In genomic region chr6:108564178-108564577, GRCh38 we compare ENCODE assay signal across 8 cellular contexts. TPM values are rescaled to one million over a fixed set of nuclear protein-coding genes. Genes with fewer than 3 reads are reported as not detected.
DNase-seq lines count a peak whose midpoint lies in the region; ATAC-seq and TF ChIP-seq lines count a peak whose summit lies in the region.

No MANE protein-coding gene starts in this region.

- H3K27me3 ChIP-seq in BLaER1 treated with 17β-estradiol and CSF1 and Interleukin-3, amounts not matched to agents 10 nM and 100 nM: peaks cover 0 to 19% (median 6%) of the 10 kb centered on the region in 11 experiments; a peak in 8 of 22 replicates
- H3K27me3 ChIP-seq in MG63: no peaks in the 10 kb centered on the region
- H3K27me3 ChIP-seq in HAP-1 (ENCODE audit: low read depth): no peaks in the 10 kb centered on the region

- peaks cover 56 to 76% (median 58%) of the 10 kb centered on the region in 10 experiments for H3K4me1 ChIP-seq in BLaER1 treated with 17β-estradiol and CSF1 and Interleukin-3, amounts not matched to agents 10 nM and 100 nM
- peaks cover 9% of the 10 kb centered on the region; the same call in 1 of the 2 replicates for H3K4me1 ChIP-seq in HAP-1

- peaks cover 29 to 40% (median 35%) of the 10 kb centered on the region in 11 experiments for H3K36me3 ChIP-seq in BLaER1 treated with 17β-estradiol and CSF1 and Interleukin-3, amounts not matched to agents 10 nM and 100 nM
- peaks cover 42% of the 10 kb centered on the region for H3K36me3 ChIP-seq in MG63
- H3K36me3 ChIP-seq in HAP-1 (replicated peaks): peaks cover 31% of the 10 kb centered on the region

- H3K4me3 Mint-ChIP-seq in central memory CD8-positive, alpha-beta T cell: peak overlapping the region; percentile 2
- H3K4me3 Mint-ChIP-seq in nephron progenitor cell: peak overlapping the region; percentile 95

- peak overlapping the region in 8 of 10 experiments; percentile 90 to 98 (median 93); a peak in 14 of 20 replicates for H3K4me3 ChIP-seq in BLaER1 treated with 17β-estradiol and CSF1 and Interleukin-3, amounts not matched to agents 10 nM and 100 nM
- peak overlapping the region; percentile 10; the same call in 1 of the 2 replicates for H3K4me3 ChIP-seq in MG63
- no peak overlapping the region for H3K4me3 ChIP-seq in HAP-1

- peaks cover 31% of the 10 kb centered on the region for H3K36me3 Mint-ChIP-seq in central memory CD8-positive, alpha-beta T cell (ENCODE audit: insufficient read depth)
- H3K36me3 Mint-ChIP-seq in nephron progenitor cell (ENCODE audit: low read depth): peaks cover 28% of the 10 kb centered on the region

- no peaks in the 10 kb centered on the region for H3K9me3 Mint-ChIP-seq in central memory CD8-positive, alpha-beta T cell
- H3K9me3 Mint-ChIP-seq in nephron progenitor cell: no peaks in the 10 kb centered on the region

- peaks cover 66% of the 10 kb centered on the region for H3K4me1 Mint-ChIP-seq in central memory CD8-positive, alpha-beta T cell
- peaks cover 47% of the 10 kb centered on the region for H3K4me1 Mint-ChIP-seq in nephron progenitor cell

- TF ChIP-seq CTCF in nephron progenitor cell (IDR thresholded peaks at IDR 0.05): no peak

- DNase-seq in MG63 (peak; percentile 28), nephron progenitor cell (no peak), HAP-1 (ENCODE audit: low spot score in 2 of 2) (no peak), GDM1 (lab: John Stamatoyannopoulos, UW) (no peak)
- DNase-seq in central memory CD8-positive, alpha-beta T cell (ENCODE audit: low spot score in 2 of 2): no peak
- DNase-seq in effector CD8-positive, alpha-beta T cell (lab: John Stamatoyannopoulos, UW): no peak

- no peaks in the 10 kb centered on the region for H3K27me3 Mint-ChIP-seq in central memory CD8-positive, alpha-beta T cell
- H3K27me3 Mint-ChIP-seq in nephron progenitor cell (ENCODE audit: low read depth, poor library complexity): peaks cover 3% of the 10 kb centered on the region

- peak overlapping the region; percentile 72 to 99 (median 91) for H3K4me2 ChIP-seq in BLaER1 treated with 17β-estradiol and CSF1 and Interleukin-3, amounts not matched to agents 10 nM and 100 nM

- in situ Hi-C loops in HAP-1 (cut with MboI; ENCODE audit: low sequenced_read_pairs): no loop called here

- peak overlapping the region; percentile 73 for H3K27ac Mint-ChIP-seq in central memory CD8-positive, alpha-beta T cell (ENCODE audit: low read depth)
- no peak overlapping the region for H3K27ac Mint-ChIP-seq in nephron progenitor cell

- H3K9me3 ChIP-seq in BLaER1 treated with 17β-estradiol and CSF1 and Interleukin-3, amounts not matched to agents 10 nM and 100 nM (replicated peaks in 1 of 11): no peaks in the 10 kb centered on the region
- no peaks in the 10 kb centered on the region for H3K9me3 ChIP-seq in MG63
- H3K9me3 ChIP-seq in HAP-1: no peaks in the 10 kb centered on the region

- no peak for ATAC-seq in central memory CD8-positive, alpha-beta T cell (replicated peaks; ENCODE audit: extremely low read depth, poor library complexity, severe bottlenecking)
- no peak for ATAC-seq in GM18868 (IDR thresholded peaks at IDR 0.05; ENCODE audit: unreplicated experiment)

- peak overlapping the region; percentile 78 to 99 (median 92) for H3K27ac ChIP-seq in BLaER1 treated with 17β-estradiol and CSF1 and Interleukin-3, amounts not matched to agents 10 nM and 100 nM

- peak overlapping the region; percentile 62 to 100 (median 75); a peak in 20 of 22 replicates for H3K9ac ChIP-seq in BLaER1 treated with 17β-estradiol and CSF1 and Interleukin-3, amounts not matched to agents 10 nM and 100 nM

- H4K20me1 ChIP-seq in BLaER1 treated with 17β-estradiol and CSF1 and Interleukin-3, amounts not matched to agents 10 nM and 100 nM: peaks cover 14 to 73% (median 43%) of the 10 kb centered on the region in 11 experiments; a peak in 19 of 22 replicates

RNA-seq across cellular contexts. Expression of gene FOXO3, which starts 3.5 kb away (rescaled TPM):
- total RNA-seq in MG63 (2014; rRNA removed; shearing (Covaris generic); ENCODE audit: low replicate concordance): 14.9 TPM in 2 replicates
